ENCODE assay signal across 8 cellular contexts in the genomic region with DNA sequence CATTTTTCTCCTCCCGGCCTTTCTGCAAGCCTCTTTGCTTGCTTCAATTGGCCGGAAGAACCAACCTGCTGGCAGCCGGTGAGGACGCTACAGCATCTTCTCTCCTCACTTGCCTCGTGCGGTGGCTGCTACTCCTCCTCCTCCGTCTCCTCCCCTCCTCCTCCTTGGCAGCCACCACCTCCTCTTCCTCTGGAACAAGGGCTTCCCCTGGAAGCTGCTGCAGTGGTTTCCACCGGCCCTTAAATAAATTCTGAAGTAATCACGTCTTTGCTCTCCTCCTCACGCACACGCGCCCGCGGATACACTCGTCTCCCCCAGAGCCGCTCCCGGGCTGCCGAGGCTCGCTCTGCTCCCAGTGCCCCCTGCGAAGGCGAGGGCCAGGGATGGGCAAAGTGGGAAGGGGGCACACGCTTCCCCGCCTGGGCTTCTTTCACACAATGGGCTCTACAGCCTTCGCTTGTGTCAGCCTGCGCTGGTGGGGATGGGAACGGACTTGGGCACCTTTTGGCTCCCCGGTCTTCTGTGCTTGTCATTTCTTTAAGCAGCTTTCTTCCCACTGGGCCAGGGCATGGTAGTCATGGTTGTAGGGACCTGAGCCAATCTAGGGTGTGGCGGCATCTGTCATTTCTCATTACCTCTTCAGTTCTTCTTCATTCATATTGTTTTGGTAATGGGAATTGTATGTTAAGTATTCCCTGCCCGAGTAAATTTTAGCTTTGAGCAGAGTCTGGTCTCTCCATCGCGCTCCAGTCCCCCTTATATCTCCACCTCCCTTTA. TPM values are rescaled to one million over a fixed set of nuclear protein-coding genes. Genes with fewer than 3 reads are reported as not detected.
DNase-seq lines count a peak whose midpoint lies in the region; ATAC-seq, FAIRE-seq and TF ChIP-seq lines count a peak whose summit lies in the region.

Gene PPFIA2 (minus strand): TSS at position 136 of the 777 bp plus-strand sequence.

- H3K4me2 ChIP-seq in astrocyte (ENCODE audit: low read length) = peak within 1 kb of the TSS; percentile 94

- H3K79me2 ChIP-seq in astrocyte (ENCODE audit: insufficient read depth, low read length) = no peaks in the 10 kb centered on the region

- FAIRE-seq in astrocyte (lab: Jason Lieb, UNC) = no peak

- no peaks in the 10 kb centered on the region for H3K4me1 ChIP-seq in ES-I3 (ENCODE audit: insufficient read depth, low read length)
- peaks cover 5% of the 10 kb centered on the region for H3K4me1 ChIP-seq in astrocyte (ENCODE audit: insufficient read depth, low read length)
- H3K4me1 ChIP-seq in psoas muscle = no peaks in the 10 kb centered on the region

- DNase-seq in NCI-H2227 (lab: John Stamatoyannopoulos, UW; ENCODE audit: unreplicated experiment) (peak; percentile 86), astrocyte (ENCODE audit: low read depth) (peak; percentile 59), hippocampal formation (lab: John Stamatoyannopoulos, UW) (peak; percentile 57 to 59), psoas muscle (peak; percentile 17 to 52), NAMALWA (ENCODE audit: low spot score) (no peak), SIG-M5 (lab: John Stamatoyannopoulos, UW) (no peak)

- peak within 1 kb of the TSS; percentile 98 for H2AFZ ChIP-seq in astrocyte (ENCODE audit: low read depth, low read length)

- H3K4me3 ChIP-seq in astrocyte (ENCODE audit: insufficient read depth, low read depth, low read length) = peak within 1 kb of the TSS; percentile 77
- H3K4me3 ChIP-seq in psoas muscle = peak within 1 kb of the TSS; percentile 66

- H4K20me1 ChIP-seq in astrocyte (ENCODE audit: insufficient read depth, low read length) = no peaks in the 10 kb centered on the region

- H3K4me3 Mint-ChIP-seq in astrocyte (ENCODE audit: unreplicated experiment) = peak within 1 kb of the TSS; percentile 86

- H3K27ac ChIP-seq in astrocyte (ENCODE audit: low read depth, low read length) = peak within 1 kb of the TSS; percentile 29
- no peak within 1 kb of the TSS for H3K27ac ChIP-seq in psoas muscle

- H3K9me3 Mint-ChIP-seq in astrocyte (ENCODE audit: unreplicated experiment) = peaks cover 7% of the 10 kb centered on the region

- H3K9ac ChIP-seq in ES-I3 (ENCODE audit: low read depth, low read length) = peak within 1 kb of the TSS; percentile 67
- H3K9ac ChIP-seq in astrocyte (ENCODE audit: low read length) = peak within 1 kb of the TSS; percentile 79

- WGBS in psoas muscle, 3 donors = 4 to 6% (median 4%) methylated on average over 30 to 31 of the region's 31 CpGs

- peaks cover 27% of the 10 kb centered on the region for H3K27me3 Mint-ChIP-seq in astrocyte (ENCODE audit: low read depth, unreplicated experiment)

- H3K27ac Mint-ChIP-seq in astrocyte (ENCODE audit: unreplicated experiment) = no peak within 1 kb of the TSS

- peaks cover 3% of the 10 kb centered on the region for H3K27me3 ChIP-seq in astrocyte (ENCODE audit: insufficient read depth, low read length)
- H3K27me3 ChIP-seq in psoas muscle (ENCODE audit: insufficient read depth in 3 of 3, low read length in 2 of 3) = peaks cover 2 to 24% (median 7%) of the 10 kb centered on the region in 3 donors

- no peaks in the 10 kb centered on the region for H3K36me3 ChIP-seq in ES-I3 (ENCODE audit: insufficient read depth, low read length)
- no peaks in the 10 kb centered on the region for H3K36me3 ChIP-seq in astrocyte (ENCODE audit: insufficient read depth, low read length)
- no peaks in the 10 kb centered on the region for H3K36me3 ChIP-seq in psoas muscle (ENCODE audit: insufficient read depth in 1 of 2, low read depth in 1 of 2)

- ATAC-seq in psoas muscle = peak in 1 of 4 donors; percentile 40
- ATAC-seq in GM18909 (IDR thresholded peaks at IDR 0.05; ENCODE audit: poor library complexity, unreplicated experiment) = no peak

- no peaks in the 10 kb centered on the region for H3K36me3 Mint-ChIP-seq in astrocyte (ENCODE audit: low read depth, unreplicated experiment)

- peaks cover 2% of the 10 kb centered on the region for H3K4me1 Mint-ChIP-seq in astrocyte (ENCODE audit: low read depth, unreplicated experiment)

- TF ChIP-seq CTCF in astrocyte (IDR thresholded peaks at IDR 0.05; ENCODE audit: insufficient read depth, low read depth, low read length) = no peak
- no peak for TF ChIP-seq CTCF in psoas muscle (IDR thresholded peaks at IDR 0.05)

- intact Hi-C loops in psoas muscle (cut with DNase I) = no loop called here

- H3K9me3 ChIP-seq in ES-I3 (ENCODE audit: control insufficient read depth, insufficient read depth, low read length) (no peaks in the 10 kb centered on the region), astrocyte (ENCODE audit: insufficient read depth, low read depth, low read length) (no peaks in the 10 kb centered on the region), psoas muscle (no peaks in the 10 kb centered on the region)

RNA-seq across cellular contexts. Expression of gene PPFIA2, which starts in this region (rescaled TPM):
- 0.59 and 1.3 TPM in 2 replicates for total RNA-seq in astrocyte
- total RNA-seq in psoas muscle = 1 to 10 TPM in 1 of 4 donors, under 1 TPM in 3; 0.16 to 1.2 (median 0.38) TPM
- under 1 TPM; 0.04 to 0.25 (median 0.17) TPM for polyA plus RNA-seq in psoas muscle

Comparison
In these comparisons a context has a peak if more than half of its experiments do, and no peak if none do; other contexts are left out.
1. DNase-seq: peak in NCI-H2227 (single experiment), astrocyte (single experiment), hippocampal formation (2 of 2) and psoas muscle (2 of 2); none in NAMALWA (single experiment) and SIG-M5 (single experiment).